ENCODE assay signal across 27 cellular contexts in genomic region chr2:200665626-200666453, GRCh38.
"Had no signal": no experiment of that assay in that cellular context is flagged by ENCODE, and none has a peak within 500 bp of the region (broad histone marks: within the 10 kb centered on the region; RNA-seq: fewer than 3 reads in every experiment).

No MANE protein-coding gene starts in this region.

- FAIRE-seq: frontal cortex had no signal

- H3K4me1 Mint-ChIP-seq: nephron, T-cell had no signal

- H3K4me3 Mint-ChIP-seq: activated naive CD4-positive, alpha-beta T cell treated with anti-CD3 and anti-CD28 coated beads, Interleukin-2, amount 10 ng/mL, durations not matched to agents 7 days and 5 days; activated naive CD8-positive, alpha-beta T cell treated with anti-CD3 and anti-CD28 coated beads, Interleukin-2, amount 10 ng/mL, durations not matched to agents 7 days and 5 days; activated T-helper 1 cell treated with anti-CD3 and anti-CD28 coated beads, Interleukin-12 subunit alpha, Interleukin-12 subunit beta, Interleukin-2, Interleukin-4 antibody, amounts not matched to agents 30 ng/mL and 10 ng/mL and 1 ng/mL, durations not matched to agents 14 hours and 24 hours and 36 hours; nephron; stimulated activated memory B cell treated with anti-CD40 and anti-IgM and Interleukin-4, amounts not matched to agents 10 μg/mL and 1 μg/mL and 100 μg/mL, for 72 hours; stimulated activated naive CD8-positive, alpha-beta T cell treated with anti-CD3 and anti-CD28 coated beads, Interleukin-15, amount 100 ng/mL, for 72 hours; T-cell; type B pancreatic cell had no signal

- H3K27me3 Mint-ChIP-seq: type B pancreatic cell had no signal

- ATAC-seq: left ventricle myocardium superior; stimulated activated memory B cell treated with anti-CD40 and anti-IgM and Interleukin-4, amounts not matched to agents 10 μg/mL and 1 μg/mL and 100 μg/mL, for 72 hours; stimulated activated naive CD8-positive, alpha-beta T cell treated with anti-CD3 and anti-CD28 coated beads, Interleukin-15, amount 100 ng/mL, for 72 hours; T-cell had no signal

- H3K4me2 ChIP-seq: smooth muscle cell had no signal

- DNase-seq: activated CD4-positive, alpha-beta T cell treated with anti-CD3 and anti-CD28 coated beads for 4 hours; activated CD4-positive, alpha-beta T cell treated with anti-CD3 and anti-CD28 coated beads, Interleukin-2, amount 50 U/mL, for 4 hours; activated CD8-positive, alpha-beta memory T cell treated with anti-CD3 and anti-CD28 coated beads for 24 hours; activated CD8-positive, alpha-beta memory T cell treated with anti-CD3 and anti-CD28 coated beads, Interleukin-2, amount 50 U/mL, for 4 hours; activated effector memory CD4-positive, alpha-beta T cell treated with anti-CD3 and anti-CD28 coated beads, Interleukin-2, amount 50 U/mL, for 16 hours; activated naive CD4-positive, alpha-beta T cell treated with anti-CD3 and anti-CD28 coated beads, Interleukin-2, amount 10 ng/mL, durations not matched to agents 7 days and 5 days; activated naive CD8-positive, alpha-beta T cell treated with anti-CD3 and anti-CD28 coated beads, Interleukin-2, amount 10 ng/mL, durations not matched to agents 7 days and 5 days; activated T-cell treated with anti-CD3 and anti-CD28 coated beads, Interleukin-2, amount 50 U/mL, for 1 hour; amygdala; central memory CD4-positive, alpha-beta T cell; dermis blood vessel endothelial cell; effector CD4-positive, alpha-beta T cell; left ventricle myocardium superior; stimulated activated CD4-positive, alpha-beta T cell treated with anti-CD3 and anti-CD28 coated beads, Interleukin-1b, Interleukin-23, amount 100 ng/mL, for 48 hours; stimulated activated CD4-positive, alpha-beta T cell treated with anti-CD3 and anti-CD28 coated beads, Interleukin-4, amount 100 ng/mL, for 4 hours; stimulated activated CD8-positive, alpha-beta memory T cell treated with anti-CD3 and anti-CD28 coated beads, Interleukin-4, amount 100 ng/mL, for 48 hours; stimulated activated naive CD8-positive, alpha-beta T cell treated with anti-CD3 and anti-CD28 coated beads, Interleukin-15, amount 100 ng/mL, for 72 hours; substantia nigra; T-cell had no signal

- H3K4me3 ChIP-seq: smooth muscle cell, vagina had no signal

- H3K27ac Mint-ChIP-seq: activated naive CD4-positive, alpha-beta T cell treated with anti-CD3 and anti-CD28 coated beads, Interleukin-2, amount 10 ng/mL, durations not matched to agents 7 days and 5 days; activated naive CD8-positive, alpha-beta T cell treated with anti-CD3 and anti-CD28 coated beads, Interleukin-2, amount 10 ng/mL, durations not matched to agents 7 days and 5 days; activated T-helper 1 cell treated with anti-CD3 and anti-CD28 coated beads, Interleukin-12 subunit alpha, Interleukin-12 subunit beta, Interleukin-2, Interleukin-4 antibody, amounts not matched to agents 30 ng/mL and 10 ng/mL and 1 ng/mL, durations not matched to agents 14 hours and 24 hours and 36 hours; nephron; stimulated activated memory B cell treated with anti-CD40 and anti-IgM and Interleukin-4, amounts not matched to agents 10 μg/mL and 1 μg/mL and 100 μg/mL, for 72 hours; stimulated activated naive CD8-positive, alpha-beta T cell treated with anti-CD3 and anti-CD28 coated beads, Interleukin-15, amount 100 ng/mL, for 72 hours; T-cell had no signal

- H3K36me3 ChIP-seq: vagina had no signal

- H3K27ac ChIP-seq: epithelial cell of prostate, vagina had no signal

- H3K4me1 ChIP-seq: vagina had no signal

- H3K27me3 ChIP-seq: vagina had no signal

- H3K9me3 Mint-ChIP-seq: activated naive CD4-positive, alpha-beta T cell treated with anti-CD3 and anti-CD28 coated beads, Interleukin-2, amount 10 ng/mL, durations not matched to agents 7 days and 5 days; activated naive CD8-positive, alpha-beta T cell treated with anti-CD3 and anti-CD28 coated beads, Interleukin-2, amount 10 ng/mL, durations not matched to agents 7 days and 5 days; activated T-helper 1 cell treated with anti-CD3 and anti-CD28 coated beads, Interleukin-12 subunit alpha, Interleukin-12 subunit beta, Interleukin-2, Interleukin-4 antibody, amounts not matched to agents 30 ng/mL and 10 ng/mL and 1 ng/mL, durations not matched to agents 14 hours and 24 hours and 36 hours; nephron; stimulated activated memory B cell treated with anti-CD40 and anti-IgM and Interleukin-4, amounts not matched to agents 10 μg/mL and 1 μg/mL and 100 μg/mL, for 72 hours; stimulated activated naive CD8-positive, alpha-beta T cell treated with anti-CD3 and anti-CD28 coated beads, Interleukin-15, amount 100 ng/mL, for 72 hours; T-cell; type B pancreatic cell had no signal

- H3K9me3 ChIP-seq: vagina had no signal

- H3K36me3 Mint-ChIP-seq: activated naive CD4-positive, alpha-beta T cell treated with anti-CD3 and anti-CD28 coated beads, Interleukin-2, amount 10 ng/mL, durations not matched to agents 7 days and 5 days; activated naive CD8-positive, alpha-beta T cell treated with anti-CD3 and anti-CD28 coated beads, Interleukin-2, amount 10 ng/mL, durations not matched to agents 7 days and 5 days; stimulated activated memory B cell treated with anti-CD40 and anti-IgM and Interleukin-4, amounts not matched to agents 10 μg/mL and 1 μg/mL and 100 μg/mL, for 72 hours; T-cell had no signal
